Comparison of ENCODE assay signal across 21 cellular contexts in genomic region chr4:58042176-58042575, GRCh38.
"Had no signal": no experiment of that assay in that cellular context is flagged by ENCODE, and none has a peak within 500 bp of the region (broad histone marks: within the 10 kb centered on the region; RNA-seq: fewer than 3 reads in every experiment).

No MANE protein-coding gene starts in this region.

- ATAC-seq: Panc1 had no signal

- H3K4me3 ChIP-seq: MG63, SJSA1, SK-N-MC had no signal

- H3K27ac ChIP-seq: HL-60, SJSA1, SK-N-MC had no signal

- DNase-seq: KBM-7, MG63, NCI-H1092, NCI-H1105 treated with DMSO at 0.1 percent for 48 hours, NCI-H1417 treated with DMSO at 0.1 percent for 48 hours, NCI-H146, NCI-H1694 treated with DMSO at 0.1 percent for 48 hours, NCI-H1930, NCI-H2081, NCI-H2107, NCI-H2227 treated with DMSO at 0.1 percent for 48 hours, NCI-H524, NCI-H526 treated with DMSO at 0.1 percent for 48 hours, NCI-H748 treated with DMSO at 0.1 percent for 48 hours, Right ventricle myocardium superior, RPMI8226, SIG-M5 had no signal

- H3K27me3 ChIP-seq: MG63, SJSA1 had no signal

- H3K9me3 ChIP-seq: MG63, SJSA1 had no signal

- H3K36me3 ChIP-seq: MG63, SJSA1 had no signal

- H3K4me1 ChIP-seq: SJSA1 had no signal
